ENCODE assay signal across 8 cellular contexts in the genomic region with DNA sequence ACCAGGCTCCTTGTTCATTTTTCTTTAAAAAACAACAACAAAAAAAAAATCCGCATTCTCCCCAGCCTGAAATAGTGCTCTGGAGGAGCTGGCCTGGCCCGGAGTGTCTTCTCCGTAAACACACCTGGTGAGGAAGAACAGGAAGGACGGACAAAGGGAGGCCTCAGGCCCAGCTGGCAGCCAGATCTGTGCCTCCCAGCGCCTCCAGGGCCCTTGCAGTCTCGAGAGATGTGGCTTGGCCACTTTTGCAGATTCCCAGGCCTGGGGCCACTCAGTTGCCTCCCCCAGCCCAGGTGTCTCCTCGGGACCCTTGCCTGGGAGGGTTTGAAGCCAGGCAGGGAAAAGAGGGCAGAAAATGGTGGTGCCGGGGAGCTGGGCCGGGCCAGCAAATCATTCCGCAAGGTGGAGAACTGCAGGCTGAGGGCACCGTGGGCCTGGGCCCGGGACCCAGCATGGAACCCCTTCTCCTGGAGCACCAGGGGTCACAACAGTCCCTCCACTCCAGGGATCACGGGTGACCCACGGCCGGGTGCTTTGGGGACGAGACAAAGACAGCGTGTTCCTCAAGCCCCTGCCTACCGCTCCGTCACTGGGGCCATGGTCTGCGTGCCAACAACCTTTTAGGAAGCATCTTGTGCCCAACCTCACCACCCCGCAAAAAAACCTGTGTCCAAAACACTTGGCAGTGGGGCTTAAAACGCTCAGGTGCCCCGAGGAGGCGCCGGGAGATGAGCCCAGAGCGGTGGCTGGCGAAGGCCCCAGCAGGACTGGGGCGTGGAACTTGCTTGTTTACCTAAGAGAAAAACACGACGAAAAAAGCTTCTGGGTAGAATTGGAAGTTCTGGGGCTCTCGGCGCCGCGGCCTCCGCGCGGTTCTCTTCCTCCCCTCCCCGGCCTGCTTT.
A peak's percentile ranks its signal among the peaks of the same experiment; 100 is the strongest.
DNase-seq lines count a peak whose midpoint lies in the region; ATAC-seq, FAIRE-seq and TF ChIP-seq lines count a peak whose summit lies in the region.

No MANE protein-coding gene starts in this region.

- intact Hi-C loops in Caco-2 (cut with micrococcal nuclease; ENCODE audit: unreplicated experiment) (no loop called here), mammary epithelial cell (cut with micrococcal nuclease) (loop anchor here (1.0 kb wide), 1 partner anchor 8 kb away; no protein-coding TSS in a partner anchor)

- no peaks in the 10 kb centered on the region for H3K9me3 ChIP-seq in Caco-2
- H3K9me3 ChIP-seq in mammary epithelial cell (replicated peaks; ENCODE audit: insufficient read depth, low read length): no peaks in the 10 kb centered on the region

- 9% methylated on average over 18 of the region's 38 CpGs for WGBS in mammary epithelial cell (ENCODE audit: low coverage, missing lambda C conversion rate)

- no peak for FAIRE-seq in RCC 7860 (lab: Jason Lieb, UNC)

- CTCF ChIA-PET in Caco-2 (lab: Charles Lee) (interaction anchor here (1.8 kb wide), 1 partner anchor 38 kb away, joined by 8 read pairs; no protein-coding TSS in a partner anchor), mammary epithelial cell (lab: Charles Lee; ENCODE audit: low non-redundant PET) (no interaction called here)

- DNase-seq in Caco-2 (peak in 1 of 2 experiments; percentile 13), NCI-H2196 (lab: John Stamatoyannopoulos, UW; ENCODE audit: unreplicated experiment) (peak; percentile 78), mammary epithelial cell (peak; percentile 70), kidney tubule cell (ENCODE audit: low spot score) (peak; percentile 60), RCC 7860 (ENCODE audit: low spot score) (no peak), NCI-H1105 treated with DMSO at 0.1 percent for 48 hours (lab: John Stamatoyannopoulos, UW) (no peak)

- no peaks in the 10 kb centered on the region for H3K27me3 Mint-ChIP-seq in Caco-2 (ENCODE audit: insufficient read depth, unreplicated experiment)
- no peaks in the 10 kb centered on the region for H3K27me3 Mint-ChIP-seq in stimulated activated memory B cell treated with anti-CD40 and anti-IgM and Interleukin-4, amounts not matched to agents 10 μg/mL and 1 μg/mL and 100 μg/mL, for 72 hours

- no peaks in the 10 kb centered on the region for H4K20me1 ChIP-seq in mammary epithelial cell (ENCODE audit: insufficient read depth, low read length)

- peak overlapping the region; percentile 54 for H3K27ac ChIP-seq in mammary epithelial cell (ENCODE audit: insufficient read depth, low read depth, low read length)

- H2AFZ ChIP-seq in mammary epithelial cell (ENCODE audit: low read depth, low read length): peak overlapping the region; percentile 90

- peak; percentile 35 for ATAC-seq in stimulated activated memory B cell treated with anti-CD40 and anti-IgM and Interleukin-4, amounts not matched to agents 10 μg/mL and 1 μg/mL and 100 μg/mL, for 72 hours
- no peak for ATAC-seq in GM18502 (IDR thresholded peaks at IDR 0.05; ENCODE audit: poor library complexity, unreplicated experiment)

- no peaks in the 10 kb centered on the region for H3K4me1 ChIP-seq in Caco-2
- H3K4me1 ChIP-seq in mammary epithelial cell (ENCODE audit: insufficient read depth, low read length): peaks cover 29% of the 10 kb centered on the region

- H3K9me3 Mint-ChIP-seq in Caco-2 (ENCODE audit: unreplicated experiment): no peaks in the 10 kb centered on the region
- H3K9me3 Mint-ChIP-seq in stimulated activated memory B cell treated with anti-CD40 and anti-IgM and Interleukin-4, amounts not matched to agents 10 μg/mL and 1 μg/mL and 100 μg/mL, for 72 hours: no peaks in the 10 kb centered on the region

- dilution Hi-C loops in mammary epithelial cell (cut with HindIII; ENCODE audit: low sequenced_read_pairs): no loop called here

- BruUV-seq in Caco-2 (replicated peaks; lab: Mats Ljungman, UMichigan) (no TSS peak), mammary epithelial cell (replicated peaks; lab: Mats Ljungman, UMichigan) (no TSS peak)

- H3K27ac Mint-ChIP-seq in Caco-2 (ENCODE audit: unreplicated experiment): no peak overlapping the region
- H3K27ac Mint-ChIP-seq in stimulated activated memory B cell treated with anti-CD40 and anti-IgM and Interleukin-4, amounts not matched to agents 10 μg/mL and 1 μg/mL and 100 μg/mL, for 72 hours: peak overlapping the region; percentile 91

- peak overlapping the region; percentile 74 for H3K9ac ChIP-seq in mammary epithelial cell (ENCODE audit: insufficient read depth, low read length)

- H3K27me3 ChIP-seq in Caco-2 (replicated peaks; ENCODE audit: control insufficient read depth, insufficient read depth, low read length): no peaks in the 10 kb centered on the region; the same call in 1 of the 2 replicates
- no peaks in the 10 kb centered on the region for H3K27me3 ChIP-seq in mammary epithelial cell (ENCODE audit: insufficient read depth, low read length)

- H3K36me3 Mint-ChIP-seq in Caco-2 (ENCODE audit: insufficient read depth, unreplicated experiment): no peaks in the 10 kb centered on the region
- no peaks in the 10 kb centered on the region for H3K36me3 Mint-ChIP-seq in stimulated activated memory B cell treated with anti-CD40 and anti-IgM and Interleukin-4, amounts not matched to agents 10 μg/mL and 1 μg/mL and 100 μg/mL, for 72 hours

- H3K4me2 ChIP-seq in mammary epithelial cell (ENCODE audit: insufficient read depth, low read depth, low read length): peak overlapping the region; percentile 91

- TF ChIP-seq CTCF in Caco-2 (IDR thresholded peaks at IDR 0.05; ENCODE audit: insufficient read depth in 1 of 2, low read depth in 1 of 2, low read length in 1 of 2, severe bottlenecking in 1 of 2, unreplicated experiment in 1 of 2): no peak
- peak in 1 of 2 donors; percentile 4 for TF ChIP-seq CTCF in mammary epithelial cell (conservative IDR thresholded peaks at IDR 0.05 in 1 of 2, IDR thresholded peaks at IDR 0.05 in 1 of 2; ENCODE audit: extremely low read depth in 1 of 2, insufficient read depth in 1 of 2, low read depth in 1 of 2, low read length in 2 of 2)

- in situ Hi-C loops in mammary epithelial cell (cut with MboI; ENCODE audit: low sequenced_read_pairs in 2 of 2): no loop called here

- H3K4me1 Mint-ChIP-seq in Caco-2 (ENCODE audit: low read depth, unreplicated experiment): no peaks in the 10 kb centered on the region
- H3K4me1 Mint-ChIP-seq in stimulated activated memory B cell treated with anti-CD40 and anti-IgM and Interleukin-4, amounts not matched to agents 10 μg/mL and 1 μg/mL and 100 μg/mL, for 72 hours: peaks cover 43% of the 10 kb centered on the region

- H3K4me3 Mint-ChIP-seq in Caco-2 (ENCODE audit: unreplicated experiment): peak overlapping the region; percentile 65
- H3K4me3 Mint-ChIP-seq in stimulated activated memory B cell treated with anti-CD40 and anti-IgM and Interleukin-4, amounts not matched to agents 10 μg/mL and 1 μg/mL and 100 μg/mL, for 72 hours: peak overlapping the region; percentile 87

- H3K4me3 ChIP-seq in Caco-2 (ENCODE audit: low read depth, low read length) (peak overlapping the region; percentile 27), mammary epithelial cell (replicated peaks in 1 of 3; ENCODE audit: insufficient read depth in 1 of 3, low read depth in 2 of 3, low read length in 3 of 3) (peak overlapping the region; percentile 35 to 38 (median 37))

- H3K36me3 ChIP-seq in Caco-2 (ENCODE audit: control insufficient read depth, insufficient read depth, low read length) (no peaks in the 10 kb centered on the region), mammary epithelial cell (ENCODE audit: insufficient read depth, low read length) (no peaks in the 10 kb centered on the region)

- POLR2A ChIA-PET in Caco-2 (lab: Charles Lee): no interaction called here

- H3K79me2 ChIP-seq in mammary epithelial cell (ENCODE audit: insufficient read depth, low read length): peaks cover 4% of the 10 kb centered on the region

Comparison
In these comparisons a context has a peak if more than half of its experiments do, and no peak if none do; other contexts are left out.
1. DNase-seq: peak in NCI-H2196 (single experiment), mammary epithelial cell (single experiment) and kidney tubule cell (single experiment); none in RCC 7860 (single experiment) and NCI-H1105 treated with DMSO at 0.1 percent for 48 hours (single experiment).